27 cellular contexts compared by ENCODE assay signal in genomic region chr9:98550206-98550820, GRCh38.
DNase-seq lines count a peak whose midpoint lies in the region; ATAC-seq, FAIRE-seq and TF ChIP-seq lines count a peak whose summit lies in the region.
"Had no signal": no experiment of that assay in that cellular context is flagged by ENCODE, and none has a peak within 500 bp of the region (broad histone marks: within the 10 kb centered on the region; RNA-seq: fewer than 3 reads in every experiment).

No MANE protein-coding gene starts in this region.

- H3K27ac ChIP-seq in SK-N-SH (ENCODE audit: low read depth in 2 of 2, low read length in 1 of 2) (no peak overlapping the region), SJSA1 (peak overlapping the region; percentile 89), endothelial cell of umbilical vein (ENCODE audit: insufficient read depth, low read depth, low read length) (no peak overlapping the region)
- H3K27ac ChIP-seq: BLaER1 treated with 17β-estradiol and CSF1 and Interleukin-3, amounts not matched to agents 10 nM and 100 nM; pancreas had no signal

- no peaks in the 10 kb centered on the region for H3K9me1 ChIP-seq in endothelial cell of umbilical vein (replicated peaks; ENCODE audit: control insufficient read depth, extremely low read depth, insufficient read depth, low read length)

- H3K4me3 ChIP-seq in SK-N-SH (ENCODE audit: low read depth in 2 of 2, low read length in 1 of 2), result no peak overlapping the region
- H3K4me3 ChIP-seq in SJSA1, result no peak overlapping the region
- H3K4me3 ChIP-seq in endothelial cell of umbilical vein (replicated peaks in 1 of 3; ENCODE audit: insufficient read depth in 1 of 3, low read depth in 1 of 3, low read length in 3 of 3), result no peak overlapping the region
- H3K4me3 ChIP-seq: BLaER1 treated with 17β-estradiol and CSF1 and Interleukin-3, amounts not matched to agents 10 nM and 100 nM; GM12878; pancreas had no signal

- H3K27me3 ChIP-seq in SK-N-SH (ENCODE audit: insufficient read depth), result no peaks in the 10 kb centered on the region; the same call in 1 of the 2 replicates
- no peaks in the 10 kb centered on the region for H3K27me3 ChIP-seq in SJSA1 (replicated peaks)
- H3K27me3 ChIP-seq in endothelial cell of umbilical vein (ENCODE audit: control insufficient read depth in 2 of 2, insufficient read depth in 2 of 2, low read length in 2 of 2), result no peaks in the 10 kb centered on the region
- H3K27me3 ChIP-seq: BLaER1 treated with 17β-estradiol and CSF1 and Interleukin-3, amounts not matched to agents 10 nM and 100 nM; pancreas had no signal

- TF ChIP-seq EP300 in SK-N-SH (IDR thresholded peaks at IDR 0.05; ENCODE audit: borderline replicate concordance in 1 of 2, low read depth in 1 of 2, low read length in 1 of 2), result no peak

- FAIRE-seq in endothelial cell of umbilical vein (lab: Jason Lieb, UNC) (no peak), urothelium cell line (lab: Jason Lieb, UNC) (peak; percentile 13)
- FAIRE-seq: A204.1, colon, endometrium, GM12878, pancreas had no signal

- no peaks in the 10 kb centered on the region for H3K36me3 ChIP-seq in SK-N-SH (replicated peaks in 1 of 2; ENCODE audit: control insufficient read depth in 1 of 2, insufficient read depth in 2 of 2, low read length in 1 of 2)
- no peaks in the 10 kb centered on the region for H3K36me3 ChIP-seq in SJSA1
- H3K36me3 ChIP-seq in endothelial cell of umbilical vein (ENCODE audit: control insufficient read depth in 2 of 2, extremely low read depth in 1 of 2, insufficient read depth in 2 of 2, low read length in 2 of 2), result no peaks in the 10 kb centered on the region
- H3K36me3 ChIP-seq: BLaER1 treated with 17β-estradiol and CSF1 and Interleukin-3, amounts not matched to agents 10 nM and 100 nM; pancreas had no signal

- no peak for TF ChIP-seq RAD21 in SK-N-SH (IDR thresholded peaks at IDR 0.05; ENCODE audit: low read length)

- no peaks in the 10 kb centered on the region for H3K79me2 ChIP-seq in SK-N-SH (ENCODE audit: insufficient read depth)
- no peaks in the 10 kb centered on the region for H3K79me2 ChIP-seq in endothelial cell of umbilical vein (ENCODE audit: control insufficient read depth, insufficient read depth, low read length)

- ATAC-seq in SK-N-SH treated with all-trans-retinoic acid at 6 μM for 48 hours, result no peak
- ATAC-seq: GM12878; HCT116; naive thymus-derived CD8-positive, alpha-beta T cell; pancreas had no signal

- H3K9me2 ChIP-seq in SK-N-SH, result no peaks in the 10 kb centered on the region

- 33% methylated on average over 7 of the region's 7 CpGs for WGBS in SK-N-SH (ENCODE audit: low lambda C conversion rate)

- POLR2A ChIA-PET in SK-N-SH (lab: Yijun Ruan, JAX), result no interaction called here
- POLR2A ChIA-PET in endothelial cell of umbilical vein (lab: Charles Lee), result no interaction called here

- no peak overlapping the region for H3K9ac ChIP-seq in SK-N-SH
- no peak overlapping the region for H3K9ac ChIP-seq in endothelial cell of umbilical vein (replicated peaks; ENCODE audit: extremely low read depth, insufficient read depth, low read length)
- H3K9ac ChIP-seq: BLaER1 treated with 17β-estradiol and CSF1 and Interleukin-3, amounts not matched to agents 10 nM and 100 nM had no signal

- BruUV-seq in endothelial cell of umbilical vein (replicated peaks; lab: Mats Ljungman, UMichigan), result no TSS peak

- H4K20me1 ChIP-seq in SK-N-SH (ENCODE audit: insufficient read depth) (no peaks in the 10 kb centered on the region), endothelial cell of umbilical vein (replicated peaks; ENCODE audit: control insufficient read depth, extremely low read depth, insufficient read depth, low read length) (no peaks in the 10 kb centered on the region)
- H4K20me1 ChIP-seq: BLaER1 treated with 17β-estradiol and CSF1 and Interleukin-3, amounts not matched to agents 10 nM and 100 nM had no signal

- TF ChIP-seq POLR2A in endothelial cell of umbilical vein (IDR thresholded peaks at IDR 0.05; ENCODE audit: low read depth, low read length), result no peak

- H3K4me1 ChIP-seq in SK-N-SH (ENCODE audit: control insufficient read depth in 1 of 2, insufficient read depth in 2 of 2, low read depth in 1 of 2, low read length in 1 of 2) (no peaks in the 10 kb centered on the region; a peak in 1 of 4 replicates), SJSA1 (replicated peaks) (peaks cover 40% of the 10 kb centered on the region), endothelial cell of umbilical vein (ENCODE audit: control insufficient read depth, extremely low read depth, insufficient read depth, low read length) (no peaks in the 10 kb centered on the region)
- H3K4me1 ChIP-seq: pancreas had no signal

- H2AFZ ChIP-seq in SK-N-SH (ENCODE audit: low read depth) (no peak overlapping the region), endothelial cell of umbilical vein (ENCODE audit: low read depth, low read length) (no peak overlapping the region)

- no peaks in the 10 kb centered on the region for H3F3A ChIP-seq in SK-N-SH (replicated peaks; ENCODE audit: insufficient read depth)

- dilution Hi-C loops in endothelial cell of umbilical vein (cut with MboI; ENCODE audit: extremely low pct_ligation_motif_present, low sequenced_read_pairs), result no loop called here

- DNase-seq in SK-N-SH (no peak), SJSA1 (ENCODE audit: low read depth in 1 of 2, low spot score in 2 of 2) (peak; percentile 60 to 64), endothelial cell of umbilical vein (ENCODE audit: low read depth, low spot score) (no peak), urothelium cell line (ENCODE audit: low spot score) (peak; percentile 42), NCI-H510A treated with DMSO at 0.1 percent for 48 hours (lab: John Stamatoyannopoulos, UW) (no peak), NCI-H2196 treated with DMSO at 0.1 percent for 48 hours (lab: John Stamatoyannopoulos, UW; ENCODE audit: unreplicated experiment) (no peak), nucleus accumbens (lab: John Stamatoyannopoulos, UW) (no peak)
- DNase-seq: activated CD4-positive, alpha-beta T cell treated with anti-CD3 and anti-CD28 coated beads for 1 hour; activated CD8-positive, alpha-beta memory T cell treated with anti-CD3 and anti-CD28 coated beads for 24 hours; activated naive CD4-positive, alpha-beta T cell treated with anti-CD3 and anti-CD28 coated beads, Interleukin-2, amount 10 ng/mL, durations not matched to agents 7 days and 5 days; activated T-cell treated with anti-CD3 and anti-CD28 coated beads, Interleukin-2, amount 50 U/mL, for 48 hours; Calu3; foreskin melanocyte; kidney glomerular epithelial cell; naive thymus-derived CD8-positive, alpha-beta T cell; NCI-H1092; NCI-H2029 treated with DMSO at 0.1 percent for 48 hours; NCI-H526 treated with DMSO at 0.1 percent for 48 hours; pancreas; T1000 had no signal

- H3K9me3 ChIP-seq in SK-N-SH (no peaks in the 10 kb centered on the region), SJSA1 (replicated peaks) (no peaks in the 10 kb centered on the region), endothelial cell of umbilical vein (replicated peaks; ENCODE audit: control insufficient read depth, insufficient read depth, low read length) (no peaks in the 10 kb centered on the region)
- H3K9me3 ChIP-seq: BLaER1 treated with 17β-estradiol and CSF1 and Interleukin-3, amounts not matched to agents 10 nM and 100 nM; pancreas had no signal

- H3K4me2 ChIP-seq in SK-N-SH (no peak overlapping the region), endothelial cell of umbilical vein (ENCODE audit: insufficient read depth, low read length) (no peak overlapping the region)

- no peak for TF ChIP-seq CTCF in SK-N-SH (IDR thresholded peaks at IDR 0.05)
- TF ChIP-seq CTCF in endothelial cell of umbilical vein (IDR thresholded peaks at IDR 0.05; ENCODE audit: extremely low read depth in 1 of 2, insufficient read depth in 1 of 2, low read depth in 1 of 2, low read length in 2 of 2), result no peak

- intact Hi-C loops in endothelial cell of umbilical vein (cut with micrococcal nuclease), result no loop called here

- CTCF ChIA-PET in SK-N-SH (lab: Yijun Ruan, JAX) (no interaction called here), endothelial cell of umbilical vein (lab: Charles Lee) (no interaction called here)

TF ChIP-seq in SK-N-SH, 30 proteins besides CTCF, POLR2A, EP300 and RAD21 (continues in another document):
- TF ChIP-seq USF2 (IDR thresholded peaks at IDR 0.05; ENCODE audit: borderline replicate concordance, low read depth, low read length) (no peak), TCF12 (IDR thresholded peaks at IDR 0.05) (peak; percentile 34; the same call in 1 of the 2 replicates), YY1 (IDR thresholded peaks at IDR 0.05; ENCODE audit: low read depth) (no peak)

TF ChIP-seq in SK-N-SH treated with all-trans-retinoic acid at 6 μM for 48 hours, 23 proteins besides CTCF, POLR2A, EP300 and RAD21 (continues in another document):
- TF ChIP-seq CSDC2 (CRISPR knock-in tag; IDR thresholded peaks at IDR 0.05) (no peak), ZFP30 (CRISPR knock-in tag; IDR thresholded peaks at IDR 0.05) (no peak), ZNF70 (CRISPR knock-in tag; IDR thresholded peaks at IDR 0.05) (no peak), CSRNP3 (CRISPR knock-in tag; IDR thresholded peaks at IDR 0.05) (no peak)

TF ChIP-seq in endothelial cell of umbilical vein, 7 proteins besides CTCF, POLR2A, EP300 and RAD21:
- TF ChIP-seq JUN (IDR thresholded peaks at IDR 0.05; ENCODE audit: borderline replicate concordance, insufficient read depth, insufficient read length, low read depth) (peak; percentile 5), EZH2 (IDR thresholded peaks at IDR 0.05; ENCODE audit: borderline replicate concordance, low read depth, low read length, severe bottlenecking) (no peak), GATA2 (IDR thresholded peaks at IDR 0.05; ENCODE audit: insufficient read depth, insufficient read length, low read depth, low read length) (no peak)

Comparison
In these comparisons a context has a peak if more than half of its experiments do, and no peak if none do; other contexts are left out.
1. DNase-seq: peak in SJSA1 (2 of 2) and urothelium cell line (single experiment); none in SK-N-SH (single experiment), endothelial cell of umbilical vein (single experiment), NCI-H510A treated with DMSO at 0.1 percent for 48 hours (single experiment), NCI-H2196 treated with DMSO at 0.1 percent for 48 hours (single experiment) and nucleus accumbens (0 of 56).